In the genomic region with DNA sequence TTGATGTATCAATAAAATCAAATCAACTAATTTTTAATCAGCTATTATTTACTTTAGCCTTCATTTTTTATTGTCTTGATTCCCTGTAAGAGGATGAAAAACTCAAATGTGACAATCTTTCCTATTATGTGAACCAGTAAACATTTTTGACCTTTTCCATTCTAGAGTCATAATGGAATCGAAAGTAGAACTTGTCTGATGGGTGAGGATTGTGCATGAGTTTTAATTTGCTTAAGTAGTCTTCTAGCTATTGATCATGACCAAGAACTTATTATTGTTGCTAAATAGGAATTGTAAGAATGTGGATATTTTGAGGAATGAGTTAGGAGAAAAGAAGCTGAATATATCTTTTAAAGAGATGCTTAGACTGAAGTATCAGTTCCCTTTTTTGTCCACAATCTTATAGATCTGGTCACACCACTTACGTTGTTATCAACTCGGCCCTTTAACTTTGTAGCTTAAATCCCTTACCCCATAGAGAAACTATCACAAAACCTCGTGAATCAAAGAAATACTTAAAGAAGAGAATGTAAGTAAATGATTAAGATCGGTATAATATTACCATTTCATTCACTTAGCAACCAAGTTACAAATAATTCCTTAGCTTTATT, we compare ENCODE assay signal across 19 cellular contexts.
DNase-seq lines count a peak whose midpoint lies in the region; ATAC-seq and TF ChIP-seq lines count a peak whose summit lies in the region.
"Had no signal": no experiment of that assay in that cellular context is flagged by ENCODE, and none has a peak within 500 bp of the region (broad histone marks: within the 10 kb centered on the region; RNA-seq: fewer than 3 reads in every experiment).

No MANE protein-coding gene starts in this region.

- no peaks in the 10 kb centered on the region for H3K9me3 Mint-ChIP-seq in Caco-2 (ENCODE audit: unreplicated experiment)
- H3K9me3 Mint-ChIP-seq: neural crest cell; stimulated activated naive B cell treated with anti-CD40 and anti-IgM and Interleukin-4, amounts not matched to agents 10 μg/mL and 1 μg/mL and 100 μg/mL, for 72 hours had no signal

- CTCF ChIA-PET in PC-9 (lab: Charles Lee), result no interaction called here
- CTCF ChIA-PET in Caco-2 (lab: Charles Lee), result no interaction called here

- no peaks in the 10 kb centered on the region for H3K27me3 ChIP-seq in PC-9 (ENCODE audit: insufficient read depth, low read depth)
- H3K27me3 ChIP-seq in Caco-2 (replicated peaks; ENCODE audit: control insufficient read depth, insufficient read depth, low read length), result no peaks in the 10 kb centered on the region
- H3K27me3 ChIP-seq in trophoblast cell (ENCODE audit: insufficient read depth, low read length), result no peaks in the 10 kb centered on the region
- H3K27me3 ChIP-seq: BLaER1 treated with 17β-estradiol and CSF1 and Interleukin-3, amounts not matched to agents 10 nM and 100 nM had no signal

- H2AK5ac ChIP-seq in trophoblast cell (ENCODE audit: low read length), result no peak overlapping the region

- peaks cover 17% of the 10 kb centered on the region for H3F3A ChIP-seq in PC-9 (ENCODE audit: insufficient read depth, low read depth)

- peaks cover 45% of the 10 kb centered on the region for H3K9me3 ChIP-seq in PC-9 (ENCODE audit: insufficient read depth, low read depth)
- no peaks in the 10 kb centered on the region for H3K9me3 ChIP-seq in Caco-2
- no peaks in the 10 kb centered on the region for H3K9me3 ChIP-seq in trophoblast cell (ENCODE audit: insufficient read depth, low read depth, low read length)
- H3K9me3 ChIP-seq: BLaER1 treated with 17β-estradiol and CSF1 and Interleukin-3, amounts not matched to agents 10 nM and 100 nM; mucosa of descending colon; thoracic aorta had no signal

- H3K36me3 Mint-ChIP-seq in Caco-2 (ENCODE audit: insufficient read depth, unreplicated experiment), result no peaks in the 10 kb centered on the region
- H3K36me3 Mint-ChIP-seq: stimulated activated naive B cell treated with anti-CD40 and anti-IgM and Interleukin-4, amounts not matched to agents 10 μg/mL and 1 μg/mL and 100 μg/mL, for 72 hours had no signal

- no peak overlapping the region for H4K12ac ChIP-seq in trophoblast cell (ENCODE audit: low read depth, low read length)

- H3K79me2 ChIP-seq in PC-9 (ENCODE audit: low read depth), result no peaks in the 10 kb centered on the region
- no peaks in the 10 kb centered on the region for H3K79me2 ChIP-seq in trophoblast cell (ENCODE audit: control insufficient read depth, insufficient read depth, low read length, poor library complexity)

- H4K20me1 ChIP-seq in PC-9 (ENCODE audit: insufficient read depth), result no peaks in the 10 kb centered on the region
- H4K20me1 ChIP-seq: BLaER1 treated with 17β-estradiol and CSF1 and Interleukin-3, amounts not matched to agents 10 nM and 100 nM had no signal

- H3K4me3 Mint-ChIP-seq in Caco-2 (ENCODE audit: unreplicated experiment), result no peak overlapping the region
- H3K4me3 Mint-ChIP-seq: neural crest cell; stimulated activated naive B cell treated with anti-CD40 and anti-IgM and Interleukin-4, amounts not matched to agents 10 μg/mL and 1 μg/mL and 100 μg/mL, for 72 hours had no signal

- H3K4me1 ChIP-seq in PC-9 (replicated peaks; ENCODE audit: insufficient read depth) (peaks cover 27% of the 10 kb centered on the region), Caco-2 (peaks cover 10% of the 10 kb centered on the region), trophoblast cell (ENCODE audit: control insufficient read depth in 1 of 2, insufficient read depth in 2 of 2, low read length in 2 of 2) (peaks cover 2 to 3% of the 10 kb centered on the region in 2 experiments)

- H3K4ac ChIP-seq in trophoblast cell (ENCODE audit: low read depth, low read length), result no peak overlapping the region

- H4K91ac ChIP-seq in trophoblast cell (ENCODE audit: low read depth, low read length), result no peak overlapping the region

- no peak overlapping the region for H3K18ac ChIP-seq in trophoblast cell (ENCODE audit: low read length)

- DNase-seq in GM12865 (ENCODE audit: low read depth), result peak; percentile 25
- DNase-seq in PC-9, result no peak
- no peak for DNase-seq in Caco-2
- no peak for DNase-seq in trophoblast cell
- no peak for DNase-seq in SHP77 treated with DMSO at 0.1 percent for 48 hours (lab: John Stamatoyannopoulos, UW)
- DNase-seq: activated gamma-delta T cell treated with Interleukin-2 at 50 U/mL for 16 hours; dorsolateral prefrontal cortex; IMR-90; NCI-H1417 treated with DMSO at 0.1 percent for 48 hours; NCI-H524 treated with DMSO at 0.1 percent for 48 hours; SHP77; stimulated activated naive B cell treated with anti-CD40 and anti-IgM and Interleukin-4, amounts not matched to agents 10 μg/mL and 1 μg/mL and 100 μg/mL, for 72 hours had no signal

- no peak overlapping the region for H2BK120ac ChIP-seq in trophoblast cell (ENCODE audit: insufficient read depth, low read length, poor library complexity)

- TF ChIP-seq CTCF in GM12865 (IDR thresholded peaks at IDR 0.05; ENCODE audit: insufficient read depth, low read depth, low read length, missing control alignments) (no peak), PC-9 (conservative IDR thresholded peaks at IDR 0.05) (no peak), Caco-2 (IDR thresholded peaks at IDR 0.05; ENCODE audit: insufficient read depth in 1 of 2, low read depth in 1 of 2, low read length in 1 of 2, severe bottlenecking in 1 of 2, unreplicated experiment in 1 of 2) (no peak)

- H3K36me3 ChIP-seq in PC-9 (ENCODE audit: low read depth) (0 out of 2 replicates have a peak, but pooled peaks cover 10% of the 10 kb centered on the region), Caco-2 (ENCODE audit: control insufficient read depth, insufficient read depth, low read length) (no peaks in the 10 kb centered on the region), trophoblast cell (ENCODE audit: control insufficient read depth in 1 of 2, insufficient read depth in 2 of 2, low read length in 2 of 2) (no peaks in the 10 kb centered on the region)
- H3K36me3 ChIP-seq: BLaER1 treated with 17β-estradiol and CSF1 and Interleukin-3, amounts not matched to agents 10 nM and 100 nM; thoracic aorta had no signal

- no peak overlapping the region for H3K27ac Mint-ChIP-seq in Caco-2 (ENCODE audit: unreplicated experiment)
- H3K27ac Mint-ChIP-seq: stimulated activated naive B cell treated with anti-CD40 and anti-IgM and Interleukin-4, amounts not matched to agents 10 μg/mL and 1 μg/mL and 100 μg/mL, for 72 hours had no signal

- no peaks in the 10 kb centered on the region for H3K9me2 ChIP-seq in PC-9 (ENCODE audit: insufficient read depth)

- H3K14ac ChIP-seq in trophoblast cell (ENCODE audit: low read length), result no peak overlapping the region

- POLR2A ChIA-PET in PC-9 (lab: Charles Lee; ENCODE audit: unreplicated experiment) (interaction anchor here (0.6 kb wide), 1 partner anchor 265 kb away, joined by 3 read pairs; no protein-coding TSS in a partner anchor), Caco-2 (lab: Charles Lee) (no interaction called here)

- ATAC-seq in GM18909 (IDR thresholded peaks at IDR 0.05; ENCODE audit: poor library complexity, unreplicated experiment) (peak; percentile 65), HG03066 (IDR thresholded peaks at IDR 0.05; ENCODE audit: low read depth, unreplicated experiment) (peak; percentile 59), GM18517 (IDR thresholded peaks at IDR 0.05; ENCODE audit: unreplicated experiment) (no peak)
- ATAC-seq: mucosa of descending colon had no signal

- H3K79me1 ChIP-seq in trophoblast cell (ENCODE audit: low read length), result no peaks in the 10 kb centered on the region

- 0 out of 2 replicates have a peak overlapping the region, but pooled peaks have one; percentile 27 for H3K4me2 ChIP-seq in PC-9
- no peak overlapping the region for H3K4me2 ChIP-seq in trophoblast cell (ENCODE audit: low read length)

- H3K4me3 ChIP-seq in GM12865 (ENCODE audit: low read depth, low read length) (no peak overlapping the region), PC-9 (no peak overlapping the region), Caco-2 (ENCODE audit: low read depth, low read length) (no peak overlapping the region), trophoblast cell (ENCODE audit: low read depth, low read length) (no peak overlapping the region)
- H3K4me3 ChIP-seq: BLaER1 treated with 17β-estradiol and CSF1 and Interleukin-3, amounts not matched to agents 10 nM and 100 nM; dorsolateral prefrontal cortex; mucosa of descending colon; thoracic aorta had no signal

- no peak overlapping the region for H2BK12ac ChIP-seq in trophoblast cell (ENCODE audit: low read length)

- H3K27me3 Mint-ChIP-seq in Caco-2 (ENCODE audit: insufficient read depth, unreplicated experiment), result no peaks in the 10 kb centered on the region
- H3K27me3 Mint-ChIP-seq: stimulated activated naive B cell treated with anti-CD40 and anti-IgM and Interleukin-4, amounts not matched to agents 10 μg/mL and 1 μg/mL and 100 μg/mL, for 72 hours had no signal

- H3K4me1 Mint-ChIP-seq in Caco-2 (ENCODE audit: low read depth, unreplicated experiment), result no peaks in the 10 kb centered on the region
- H3K4me1 Mint-ChIP-seq: stimulated activated naive B cell treated with anti-CD40 and anti-IgM and Interleukin-4, amounts not matched to agents 10 μg/mL and 1 μg/mL and 100 μg/mL, for 72 hours had no signal

- 0 out of 2 replicates have a peak overlapping the region, but pooled peaks have one; percentile 8 for H3K27ac ChIP-seq in PC-9
- no peak overlapping the region for H3K27ac ChIP-seq in trophoblast cell (ENCODE audit: low read depth, low read length)
- H3K27ac ChIP-seq: dorsolateral prefrontal cortex, thoracic aorta had no signal

- WGBS in trophoblast cell (ENCODE audit: extremely low coverage, insufficient coverage, insufficient read length), result no CpG with 5 or more reads among the region's 5 CpGs

- intact Hi-C loops in PC-9 (cut with micrococcal nuclease; ENCODE audit: unreplicated experiment), result no loop called here
- intact Hi-C loops in Caco-2 (cut with micrococcal nuclease; ENCODE audit: unreplicated experiment), result no loop called here

- BruUV-seq in PC-9 (replicated peaks; lab: Mats Ljungman, UMichigan) (no TSS peak), Caco-2 (replicated peaks; lab: Mats Ljungman, UMichigan) (no TSS peak)

- H2AFZ ChIP-seq in PC-9 (peak overlapping the region; percentile 11), trophoblast cell (ENCODE audit: insufficient read depth, low read length, poor library complexity) (no peak overlapping the region)

- H3K9ac ChIP-seq in trophoblast cell (ENCODE audit: low read length), result no peak overlapping the region
- H3K9ac ChIP-seq: BLaER1 treated with 17β-estradiol and CSF1 and Interleukin-3, amounts not matched to agents 10 nM and 100 nM had no signal

- no peak overlapping the region for H4K8ac ChIP-seq in trophoblast cell (ENCODE audit: low read depth, low read length)

- H3K23ac ChIP-seq in trophoblast cell (ENCODE audit: low read length), result no peak overlapping the region

- H2BK5ac ChIP-seq in trophoblast cell (ENCODE audit: low read depth, low read length, poor library complexity), result no peak overlapping the region
